1 cellular context compared by ENCODE assay signal in genomic region chr1:17194981-17195528, GRCh38.
A peak's percentile ranks its signal among the peaks of the same experiment; 100 is the strongest.
TF ChIP-seq lines count a peak whose summit lies in the region.

No MANE protein-coding gene starts in this region.

TF ChIP-seq in HepG2, 621 proteins besides CTCF, POLR2A, EP300 and RAD21:
- TF ChIP-seq MAFK (conservative IDR thresholded peaks at IDR 0.05 in 1 of 2, IDR thresholded peaks at IDR 0.05 in 1 of 2; ENCODE audit: low read length in 2 of 2) (no peak), ZNF768 (CRISPR knock-in tag; IDR thresholded peaks at IDR 0.05) (peak; percentile 90)
